Comparison of ENCODE assay signal across 8 cellular contexts in genomic region chr12:115752913-115753726, GRCh38.
DNase-seq lines count a peak whose midpoint lies in the region; ATAC-seq and TF ChIP-seq lines count a peak whose summit lies in the region.

No MANE protein-coding gene starts in this region.

- H3K23ac ChIP-seq in mesendoderm (ENCODE audit: low read length) = no peak overlapping the region

- no peaks in the 10 kb centered on the region for H3K9me3 Mint-ChIP-seq in endothelial cell (ENCODE audit: unreplicated experiment)

- H3K4me1 ChIP-seq in DND-41 (ENCODE audit: insufficient read depth, low read length) (no peaks in the 10 kb centered on the region), mesendoderm (ENCODE audit: control insufficient read depth, low read depth, low read length) (no peaks in the 10 kb centered on the region)

- ATAC-seq in DND-41 (ENCODE audit: insufficient read depth, low read depth) (0 out of 3 replicates have a peak, but pooled peaks have one; percentile 45), GM21528 (IDR thresholded peaks at IDR 0.05; ENCODE audit: low FRiP score, unreplicated experiment) (no peak), GM18868 (IDR thresholded peaks at IDR 0.05; ENCODE audit: unreplicated experiment) (no peak), HG03432 (IDR thresholded peaks at IDR 0.05; ENCODE audit: unreplicated experiment) (no peak)

- no peak overlapping the region for H2BK15ac ChIP-seq in mesendoderm (replicated peaks; ENCODE audit: low read depth)

- no peaks in the 10 kb centered on the region for H3K79me1 ChIP-seq in mesendoderm (ENCODE audit: low read length)

- H3K79me2 ChIP-seq in DND-41 (ENCODE audit: insufficient read depth, low read length) (no peaks in the 10 kb centered on the region), mesendoderm (ENCODE audit: control insufficient read depth, insufficient read depth, low read length) (no peaks in the 10 kb centered on the region)

- H2BK120ac ChIP-seq in mesendoderm (ENCODE audit: low read depth, low read length) = no peak overlapping the region

- no peaks in the 10 kb centered on the region for H3K36me3 Mint-ChIP-seq in endothelial cell (ENCODE audit: low read depth, unreplicated experiment)

- no peak overlapping the region for H3K27ac ChIP-seq in DND-41 (ENCODE audit: low read length)
- no peak overlapping the region for H3K27ac ChIP-seq in mesendoderm (ENCODE audit: low read depth, low read length)

- peak; percentile 64 for TF ChIP-seq CTCF in DND-41 (IDR thresholded peaks at IDR 0.05; ENCODE audit: borderline replicate concordance, extremely low read depth, low read length, poor library complexity, severe bottlenecking)
- TF ChIP-seq CTCF in endothelial cell (IDR thresholded peaks at IDR 0.05; ENCODE audit: unreplicated experiment) = peak; percentile 29

- no CpG with 5 or more reads among the region's 5 CpGs for WGBS in mesendoderm (ENCODE audit: extremely low coverage, insufficient coverage, low lambda C conversion rate)

- peaks cover 5% of the 10 kb centered on the region for H3K4me1 Mint-ChIP-seq in endothelial cell (ENCODE audit: unreplicated experiment)

- H3K36me3 ChIP-seq in DND-41 (ENCODE audit: insufficient read depth, low read length) (no peaks in the 10 kb centered on the region), mesendoderm (ENCODE audit: control insufficient read depth, insufficient read depth, low read length) (no peaks in the 10 kb centered on the region)

- H3K9ac ChIP-seq in DND-41 (ENCODE audit: low read depth, low read length) = no peak overlapping the region
- no peak overlapping the region for H3K9ac ChIP-seq in mesendoderm (ENCODE audit: low read length)

- H4K20me1 ChIP-seq in DND-41 (ENCODE audit: insufficient read depth, low read length) = no peaks in the 10 kb centered on the region

- no peak overlapping the region for H2BK5ac ChIP-seq in mesendoderm (ENCODE audit: low read length)

- no peak overlapping the region for H3K4me2 ChIP-seq in DND-41 (ENCODE audit: insufficient read depth, low read length)
- H3K4me2 ChIP-seq in mesendoderm (ENCODE audit: low read length) = no peak overlapping the region

- no peaks in the 10 kb centered on the region for H3K9me3 ChIP-seq in DND-41 (ENCODE audit: insufficient read depth, low read length, severe bottlenecking)

- H2AK5ac ChIP-seq in mesendoderm (ENCODE audit: low read length) = no peak overlapping the region

- H3K27ac Mint-ChIP-seq in endothelial cell (ENCODE audit: unreplicated experiment) = no peak overlapping the region

- peak; percentile 15 for DNase-seq in DND-41
- peak; percentile 17 for DNase-seq in HuH-7 (ENCODE audit: low spot score)
- DNase-seq in OCI-M1 (lab: John Stamatoyannopoulos, UW) = peak; percentile 63
- DNase-seq in endothelial cell (ENCODE audit: low spot score) = peak; percentile 50
- DNase-seq in mesendoderm = peak; percentile 77

- H3K4ac ChIP-seq in mesendoderm (ENCODE audit: low read depth, low read length) = no peak overlapping the region

- H3K27me3 ChIP-seq in DND-41 (ENCODE audit: insufficient read depth, low read length, poor library complexity) (peaks cover 31% of the 10 kb centered on the region), mesendoderm (ENCODE audit: insufficient read depth, low read length, poor library complexity) (no peaks in the 10 kb centered on the region)

- H3K27me3 Mint-ChIP-seq in endothelial cell (ENCODE audit: unreplicated experiment) = peaks cover 2% of the 10 kb centered on the region

- H3K4me3 ChIP-seq in DND-41 (ENCODE audit: low read depth in 1 of 2, low read length in 2 of 2) (no peak overlapping the region), mesendoderm (ENCODE audit: low read length) (no peak overlapping the region)

- H4K8ac ChIP-seq in mesendoderm (ENCODE audit: low read depth, low read length) = no peak overlapping the region

- H3K56ac ChIP-seq in mesendoderm (ENCODE audit: low read length) = no peak overlapping the region

- no peak overlapping the region for H2AFZ ChIP-seq in DND-41 (ENCODE audit: low read depth, low read length)

- no peak overlapping the region for H3K4me3 Mint-ChIP-seq in endothelial cell (ENCODE audit: unreplicated experiment)

- no peak overlapping the region for H4K5ac ChIP-seq in mesendoderm (ENCODE audit: low read length)

- no peak overlapping the region for H3K18ac ChIP-seq in mesendoderm (ENCODE audit: low read length)

Comparison
In these comparisons a context has a peak if more than half of its experiments do, and no peak if none do; other contexts are left out.
1. DNase-seq: peak in every context shown above with its lines; median percentile 77 in mesendoderm; 63 in OCI-M1; 50 in endothelial cell; 17 in HuH-7; 15 in DND-41.